In the genomic region with DNA sequence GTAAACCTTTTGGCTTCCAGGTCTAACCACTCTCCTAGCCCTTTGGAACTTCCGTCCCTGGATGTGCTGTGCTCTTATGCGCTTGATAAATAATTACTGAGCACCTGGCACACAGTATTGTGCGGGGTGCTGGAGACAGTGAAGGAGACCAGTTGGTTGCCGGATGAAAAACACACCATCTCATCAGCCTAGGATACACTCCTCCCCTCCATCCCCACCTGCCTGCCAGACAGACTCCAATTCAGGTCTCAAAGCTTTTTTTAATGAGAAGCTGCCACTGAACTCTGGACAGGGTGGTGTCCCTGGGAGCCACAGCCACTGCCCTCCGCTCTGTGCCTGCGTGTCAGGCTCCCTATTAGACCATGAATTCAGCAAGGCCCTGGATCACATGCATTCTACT, we compare ENCODE assay signal across 15 cellular contexts. TPM values are rescaled to one million over a fixed set of nuclear protein-coding genes. Genes with fewer than 3 reads are reported as not detected.
DNase-seq lines count a peak whose midpoint lies in the region; ATAC-seq lines count a peak whose summit lies in the region.
"Had no signal": no experiment of that assay in that cellular context is flagged by ENCODE, and none has a peak within 500 bp of the region (broad histone marks: within the 10 kb centered on the region; RNA-seq: fewer than 3 reads in every experiment).

No MANE protein-coding gene starts in this region.

- ATAC-seq in naive B cell (ENCODE audit: low read depth in 2 of 2) (no peak), GM18909 (IDR thresholded peaks at IDR 0.05; ENCODE audit: poor library complexity, unreplicated experiment) (no peak), GM21619 (IDR thresholded peaks at IDR 0.05; ENCODE audit: unreplicated experiment) (no peak)
- ATAC-seq: PC-3 had no signal

- in situ Hi-C loops in GM23248 (cut with MboI): no loop called here

- no peaks in the 10 kb centered on the region for H3K9me3 Mint-ChIP-seq in naive B cell

- peaks cover 15 to 98% (median 87%) of the 10 kb centered on the region in 11 experiments for H3K36me3 ChIP-seq in BLaER1 treated with 17β-estradiol and CSF1 and Interleukin-3, amounts not matched to agents 10 nM and 100 nM
- no peaks in the 10 kb centered on the region for H3K36me3 ChIP-seq in GM23248 (ENCODE audit: low read depth)

- H4K20me1 ChIP-seq in BLaER1 treated with 17β-estradiol and CSF1 and Interleukin-3, amounts not matched to agents 10 nM and 100 nM: peaks cover 100% of the 10 kb centered on the region in 11 experiments
- peaks cover 71% of the 10 kb centered on the region; the same call in 1 of the 2 replicates for H4K20me1 ChIP-seq in GM23248 (ENCODE audit: insufficient read depth)

- H3K4me1 ChIP-seq in BLaER1 treated with 17β-estradiol and CSF1 and Interleukin-3, amounts not matched to agents 10 nM and 100 nM: peaks cover 32 to 89% (median 62%) of the 10 kb centered on the region in 10 experiments
- H3K4me1 ChIP-seq in GM23248 (ENCODE audit: insufficient read depth): peaks cover 24% of the 10 kb centered on the region; the same call in 1 of the 2 replicates

- H3K4me1 Mint-ChIP-seq in naive B cell: peaks cover 43 to 75% (median 72%) of the 10 kb centered on the region in 3 donors

- H3K9me2 ChIP-seq in GM23248 (ENCODE audit: insufficient read depth): no peaks in the 10 kb centered on the region

- peaks cover 0 to 3% (median 0%) of the 10 kb centered on the region in 11 experiments; a peak in 2 of 22 replicates for H3K9me3 ChIP-seq in BLaER1 treated with 17β-estradiol and CSF1 and Interleukin-3, amounts not matched to agents 10 nM and 100 nM (replicated peaks in 1 of 11)
- no peaks in the 10 kb centered on the region for H3K9me3 ChIP-seq in GM23248 (ENCODE audit: low read depth)
- H3K9me3 ChIP-seq: ascending aorta had no signal

- H3K27me3 Mint-ChIP-seq in naive B cell: no peaks in the 10 kb centered on the region

- H3K9ac ChIP-seq in BLaER1 treated with 17β-estradiol and CSF1 and Interleukin-3, amounts not matched to agents 10 nM and 100 nM: peak overlapping the region in 4 of 11 experiments; percentile 12 to 33 (median 18); a peak in 2 of 22 replicates
- H3K9ac ChIP-seq in GM23248: no peak overlapping the region

- H3K27me3 ChIP-seq in BLaER1 treated with 17β-estradiol and CSF1 and Interleukin-3, amounts not matched to agents 10 nM and 100 nM: no peaks in the 10 kb centered on the region
- H3K27me3 ChIP-seq in GM23248 (replicated peaks; ENCODE audit: insufficient read depth): no peaks in the 10 kb centered on the region
- H3K27me3 ChIP-seq: ascending aorta had no signal

- H3K27ac Mint-ChIP-seq in naive B cell: peak overlapping the region; percentile 16 to 81 (median 68)

- DNase-seq in GM23248 (no peak), cerebellum (ENCODE audit: low spot score) (peak; percentile 40), naive B cell (no peak), anterior cingulate cortex (lab: John Stamatoyannopoulos, UW) (no peak), NOMO-1 treated with dmso at 0.1 percent for 144 hours (lab: John Stamatoyannopoulos, UW; ENCODE audit: unreplicated experiment) (no peak)
- DNase-seq: NCI-H187; PC-3; stimulated activated CD4-positive, alpha-beta T cell treated with anti-CD3 and anti-CD28 coated beads, Interleukin-12 subunit alpha, Interleukin-12 subunit beta, amount 100 ng/mL, for 4 hours; T1000 had no signal

- 78 to 82% methylated on average over 6 of the region's 6 CpGs for WGBS in GM23248 (ENCODE audit: low coverage in 1 of 2, low lambda C conversion rate in 2 of 2, missing lambda C conversion rate in 2 of 2), 2 experiments

- H3K4me3 Mint-ChIP-seq in naive B cell: peak overlapping the region in 5 of 8 donors; percentile 5 to 40 (median 25)

- H2AFZ ChIP-seq in GM23248: no peak overlapping the region

- peaks cover 4 to 8% of the 10 kb centered on the region in 2 donors for H3K36me3 Mint-ChIP-seq in naive B cell

- peak overlapping the region in 10 of 11 experiments; percentile 1 to 35 (median 22); a peak in 9 of 22 replicates for H3K4me2 ChIP-seq in BLaER1 treated with 17β-estradiol and CSF1 and Interleukin-3, amounts not matched to agents 10 nM and 100 nM
- H3K4me2 ChIP-seq in GM23248 (ENCODE audit: unreplicated experiment): no peak overlapping the region

- no peak overlapping the region for H3K4me3 ChIP-seq in BLaER1 treated with 17β-estradiol and CSF1 and Interleukin-3, amounts not matched to agents 10 nM and 100 nM
- no peak overlapping the region for H3K4me3 ChIP-seq in GM23248
- H3K4me3 ChIP-seq: ascending aorta had no signal

- 0 out of 22 replicates have a peak overlapping the region, but pooled peaks of 1 of the 11 experiments have one; percentile 1 for H3K27ac ChIP-seq in BLaER1 treated with 17β-estradiol and CSF1 and Interleukin-3, amounts not matched to agents 10 nM and 100 nM
- peak overlapping the region; percentile 14; the same call in 1 of the 2 replicates for H3K27ac ChIP-seq in GM23248
- H3K27ac ChIP-seq: C4-2B had no signal

- peaks cover 100% of the 10 kb centered on the region for H3K79me2 ChIP-seq in GM23248 (ENCODE audit: insufficient read depth)

- peaks cover 18% of the 10 kb centered on the region; the same call in 1 of the 2 replicates for H3F3A ChIP-seq in GM23248 (ENCODE audit: insufficient read depth)

RNA-seq across cellular contexts. Expression of gene GNB1, which starts 9.2 kb away (rescaled TPM):
- 87.6 and 97.7 TPM in 2 replicates for total RNA-seq in GM23248 (2014; rRNA removed; shearing (Covaris generic))
- 92.0 and 148 TPM in 2 replicates for polyA plus RNA-seq in GM23248 (2016; fragmentation: Nextera tagmentation; extraction: Ambion mirVana)
- 207 TPM for total RNA-seq in cerebellum
- 100 to 1,000 TPM in 3 of 6 donors, 10 to 100 TPM in 3; 57.9 to 131 (median 92.3) TPM for polyA plus RNA-seq in naive B cell (ENCODE audit: low read depth in 6 of 6)

RNA-seq across cellular contexts. Expression of gene CALML6, which starts 33.3 kb away (rescaled TPM):
- total RNA-seq in GM23248 (2014; rRNA removed; shearing (Covaris generic)): 0.11 and 0.51 TPM in 2 replicates
- not detected in 2 replicates for polyA plus RNA-seq in GM23248 (2016; fragmentation: Nextera tagmentation; extraction: Ambion mirVana)
- total RNA-seq in cerebellum: 0.18 TPM
- not detected for polyA plus RNA-seq in naive B cell (ENCODE audit: low read depth in 6 of 6)
- total RNA-seq: ascending aorta, H4 had no signal

RNA-seq across cellular contexts. Expression of gene TMEM52, which starts 37.4 kb away (rescaled TPM):
- not detected in 2 replicates for total RNA-seq in GM23248 (2014; rRNA removed; shearing (Covaris generic))
- polyA plus RNA-seq in GM23248 (2016; fragmentation: Nextera tagmentation; extraction: Ambion mirVana): 0.28 and 0.40 TPM in 2 replicates
- 0.82 TPM for total RNA-seq in cerebellum
- polyA plus RNA-seq in naive B cell (ENCODE audit: low read depth in 6 of 6): under 1 TPM in 2 of 6 donors, not detected in 4; 0.28 to 0.31 TPM
- total RNA-seq: ascending aorta had no signal
